1 cellular context compared by ENCODE assay signal in the genomic region with DNA sequence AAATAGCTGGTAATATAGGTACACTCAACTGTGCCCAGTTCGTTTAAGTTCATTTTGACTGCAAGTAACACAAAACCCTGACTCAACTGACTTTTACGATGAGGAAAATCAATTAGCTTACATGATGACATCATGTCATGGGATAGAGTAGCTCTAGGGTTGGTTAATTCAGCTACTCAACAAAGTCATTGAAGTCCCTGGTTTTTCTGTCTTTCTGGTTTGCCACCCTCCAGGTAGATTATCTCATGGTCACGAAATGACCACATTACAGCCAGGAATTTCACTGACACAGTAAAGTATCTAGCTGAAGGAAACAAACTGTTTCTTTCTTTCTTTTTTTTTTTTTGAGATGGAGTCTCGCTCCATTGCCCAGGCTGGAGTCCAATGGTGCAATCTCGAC.
TF ChIP-seq lines count a peak whose summit lies in the region.

No MANE protein-coding gene starts in this region.

TF ChIP-seq in HEK293, 187 proteins besides CTCF, POLR2A, EP300 and RAD21 (continued from another document):
- TF ChIP-seq ZNF335 (tag by site-specific recombination; conservative IDR thresholded peaks at IDR 0.05) = peak; percentile 57; the same call in 1 of the 2 replicates
- TF ChIP-seq, protein P1, sequence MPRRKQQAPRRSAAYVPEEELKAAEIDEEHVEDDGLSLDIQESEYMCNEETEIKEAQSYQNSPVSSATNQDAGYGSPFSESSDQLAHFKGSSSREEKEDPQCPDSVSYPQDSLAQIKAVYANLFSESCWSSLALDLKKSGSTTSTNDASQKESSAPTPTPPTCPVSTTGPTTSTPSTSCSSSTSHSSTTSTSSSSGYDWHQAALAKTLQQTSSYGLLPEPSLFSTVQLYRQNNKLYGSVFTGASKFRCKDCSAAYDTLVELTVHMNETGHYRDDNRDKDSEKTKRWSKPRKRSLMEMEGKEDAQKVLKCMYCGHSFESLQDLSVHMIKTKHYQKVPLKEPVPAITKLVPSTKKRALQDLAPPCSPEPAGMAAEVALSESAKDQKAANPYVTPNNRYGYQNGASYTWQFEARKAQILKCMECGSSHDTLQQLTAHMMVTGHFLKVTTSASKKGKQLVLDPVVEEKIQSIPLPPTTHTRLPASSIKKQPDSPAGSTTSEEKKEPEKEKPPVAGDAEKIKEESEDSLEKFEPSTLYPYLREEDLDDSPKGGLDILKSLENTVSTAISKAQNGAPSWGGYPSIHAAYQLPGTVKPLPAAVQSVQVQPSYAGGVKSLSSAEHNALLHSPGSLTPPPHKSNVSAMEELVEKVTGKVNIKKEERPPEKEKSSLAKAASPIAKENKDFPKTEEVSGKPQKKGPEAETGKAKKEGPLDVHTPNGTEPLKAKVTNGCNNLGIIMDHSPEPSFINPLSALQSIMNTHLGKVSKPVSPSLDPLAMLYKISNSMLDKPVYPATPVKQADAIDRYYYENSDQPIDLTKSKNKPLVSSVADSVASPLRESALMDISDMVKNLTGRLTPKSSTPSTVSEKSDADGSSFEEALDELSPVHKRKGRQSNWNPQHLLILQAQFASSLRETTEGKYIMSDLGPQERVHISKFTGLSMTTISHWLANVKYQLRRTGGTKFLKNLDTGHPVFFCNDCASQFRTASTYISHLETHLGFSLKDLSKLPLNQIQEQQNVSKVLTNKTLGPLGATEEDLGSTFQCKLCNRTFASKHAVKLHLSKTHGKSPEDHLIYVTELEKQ (tag by site-specific recombination; IDR thresholded peaks at IDR 0.05; ENCODE audit: borderline replicate concordance) = peak; percentile 25; the same call in 1 of the 2 replicates
- TF ChIP-seq, protein P2, sequence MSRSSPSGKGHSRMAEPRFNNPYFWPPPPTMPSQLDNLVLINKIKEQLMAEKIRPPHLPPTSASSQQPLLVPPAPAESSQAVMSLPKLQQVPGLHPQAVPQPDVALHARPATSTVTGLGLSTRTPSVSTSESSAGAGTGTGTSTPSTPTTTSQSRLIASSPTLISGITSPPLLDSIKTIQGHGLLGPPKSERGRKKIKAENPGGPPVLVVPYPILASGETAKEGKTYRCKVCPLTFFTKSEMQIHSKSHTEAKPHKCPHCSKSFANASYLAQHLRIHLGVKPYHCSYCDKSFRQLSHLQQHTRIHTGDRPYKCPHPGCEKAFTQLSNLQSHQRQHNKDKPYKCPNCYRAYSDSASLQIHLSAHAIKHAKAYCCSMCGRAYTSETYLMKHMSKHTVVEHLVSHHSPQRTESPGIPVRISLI (tag by site-specific recombination; IDR thresholded peaks at IDR 0.05) = peak; percentile 75; the same call in 1 of the 2 replicates
- TF ChIP-seq ZSCAN23 (tag by site-specific recombination; IDR thresholded peaks at IDR 0.05) = no peak
- TF ChIP-seq, protein P3, sequence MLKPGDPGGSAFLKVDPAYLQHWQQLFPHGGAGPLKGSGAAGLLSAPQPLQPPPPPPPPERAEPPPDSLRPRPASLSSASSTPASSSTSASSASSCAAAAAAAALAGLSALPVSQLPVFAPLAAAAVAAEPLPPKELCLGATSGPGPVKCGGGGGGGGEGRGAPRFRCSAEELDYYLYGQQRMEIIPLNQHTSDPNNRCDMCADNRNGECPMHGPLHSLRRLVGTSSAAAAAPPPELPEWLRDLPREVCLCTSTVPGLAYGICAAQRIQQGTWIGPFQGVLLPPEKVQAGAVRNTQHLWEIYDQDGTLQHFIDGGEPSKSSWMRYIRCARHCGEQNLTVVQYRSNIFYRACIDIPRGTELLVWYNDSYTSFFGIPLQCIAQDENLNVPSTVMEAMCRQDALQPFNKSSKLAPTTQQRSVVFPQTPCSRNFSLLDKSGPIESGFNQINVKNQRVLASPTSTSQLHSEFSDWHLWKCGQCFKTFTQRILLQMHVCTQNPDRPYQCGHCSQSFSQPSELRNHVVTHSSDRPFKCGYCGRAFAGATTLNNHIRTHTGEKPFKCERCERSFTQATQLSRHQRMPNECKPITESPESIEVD (tag by site-specific recombination; IDR thresholded peaks at IDR 0.05) = peak; percentile 32; the same call in 1 of the 2 replicates
- TF ChIP-seq, protein P4, sequence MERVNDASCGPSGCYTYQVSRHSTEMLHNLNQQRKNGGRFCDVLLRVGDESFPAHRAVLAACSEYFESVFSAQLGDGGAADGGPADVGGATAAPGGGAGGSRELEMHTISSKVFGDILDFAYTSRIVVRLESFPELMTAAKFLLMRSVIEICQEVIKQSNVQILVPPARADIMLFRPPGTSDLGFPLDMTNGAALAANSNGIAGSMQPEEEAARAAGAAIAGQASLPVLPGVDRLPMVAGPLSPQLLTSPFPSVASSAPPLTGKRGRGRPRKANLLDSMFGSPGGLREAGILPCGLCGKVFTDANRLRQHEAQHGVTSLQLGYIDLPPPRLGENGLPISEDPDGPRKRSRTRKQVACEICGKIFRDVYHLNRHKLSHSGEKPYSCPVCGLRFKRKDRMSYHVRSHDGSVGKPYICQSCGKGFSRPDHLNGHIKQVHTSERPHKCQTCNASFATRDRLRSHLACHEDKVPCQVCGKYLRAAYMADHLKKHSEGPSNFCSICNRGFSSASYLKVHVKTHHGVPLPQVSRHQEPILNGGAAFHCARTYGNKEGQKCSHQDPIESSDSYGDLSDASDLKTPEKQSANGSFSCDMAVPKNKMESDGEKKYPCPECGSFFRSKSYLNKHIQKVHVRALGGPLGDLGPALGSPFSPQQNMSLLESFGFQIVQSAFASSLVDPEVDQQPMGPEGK (tag by site-specific recombination; IDR thresholded peaks at IDR 0.05) = no peak
- TF ChIP-seq ZNF670 (tag by site-specific recombination; IDR thresholded peaks at IDR 0.05; ENCODE audit: low read depth) = no peak
- TF ChIP-seq, protein P5, sequence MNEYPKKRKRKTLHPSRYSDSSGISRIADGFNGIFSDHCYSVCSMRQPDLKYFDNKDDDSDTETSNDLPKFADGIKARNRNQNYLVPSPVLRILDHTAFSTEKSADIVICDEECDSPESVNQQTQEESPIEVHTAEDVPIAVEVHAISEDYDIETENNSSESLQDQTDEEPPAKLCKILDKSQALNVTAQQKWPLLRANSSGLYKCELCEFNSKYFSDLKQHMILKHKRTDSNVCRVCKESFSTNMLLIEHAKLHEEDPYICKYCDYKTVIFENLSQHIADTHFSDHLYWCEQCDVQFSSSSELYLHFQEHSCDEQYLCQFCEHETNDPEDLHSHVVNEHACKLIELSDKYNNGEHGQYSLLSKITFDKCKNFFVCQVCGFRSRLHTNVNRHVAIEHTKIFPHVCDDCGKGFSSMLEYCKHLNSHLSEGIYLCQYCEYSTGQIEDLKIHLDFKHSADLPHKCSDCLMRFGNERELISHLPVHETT (tag by site-specific recombination; IDR thresholded peaks at IDR 0.05) = peak; percentile 40; the same call in 1 of the 2 replicates
- TF ChIP-seq, protein P6, sequence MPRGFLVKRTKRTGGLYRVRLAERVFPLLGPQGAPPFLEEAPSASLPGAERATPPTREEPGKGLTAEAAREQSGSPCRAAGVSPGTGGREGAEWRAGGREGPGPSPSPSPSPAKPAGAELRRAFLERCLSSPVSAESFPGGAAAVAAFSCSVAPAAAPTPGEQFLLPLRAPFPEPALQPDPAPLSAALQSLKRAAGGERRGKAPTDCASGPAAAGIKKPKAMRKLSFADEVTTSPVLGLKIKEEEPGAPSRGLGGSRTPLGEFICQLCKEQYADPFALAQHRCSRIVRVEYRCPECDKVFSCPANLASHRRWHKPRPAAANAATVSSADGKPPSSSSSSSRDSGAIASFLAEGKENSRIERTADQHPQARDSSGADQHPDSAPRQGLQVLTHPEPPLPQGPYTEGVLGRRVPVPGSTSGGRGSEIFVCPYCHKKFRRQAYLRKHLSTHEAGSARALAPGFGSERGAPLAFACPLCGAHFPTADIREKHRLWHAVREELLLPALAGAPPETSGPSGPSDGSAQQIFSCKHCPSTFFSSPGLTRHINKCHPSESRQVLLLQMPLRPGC (tag by site-specific recombination; IDR thresholded peaks at IDR 0.05) = 0 out of 2 replicates have a peak, but pooled peaks have one; percentile 12
- no peak for TF ChIP-seq ZNF768 (tag by site-specific recombination; IDR thresholded peaks at IDR 0.05)
- TF ChIP-seq ZNF777 (tag by site-specific recombination; IDR thresholded peaks at IDR 0.05; ENCODE audit: borderline replicate concordance) = no peak
- peak; percentile 95 for TF ChIP-seq ZNF394 (tag by site-specific recombination; IDR thresholded peaks at IDR 0.05; ENCODE audit: borderline replicate concordance)
- no peak for TF ChIP-seq ZNF596 (tag by site-specific recombination; IDR thresholded peaks at IDR 0.05)
- TF ChIP-seq ZNF629 (tag by site-specific recombination; IDR thresholded peaks at IDR 0.05) = peak; percentile 79
- TF ChIP-seq, protein P7, sequence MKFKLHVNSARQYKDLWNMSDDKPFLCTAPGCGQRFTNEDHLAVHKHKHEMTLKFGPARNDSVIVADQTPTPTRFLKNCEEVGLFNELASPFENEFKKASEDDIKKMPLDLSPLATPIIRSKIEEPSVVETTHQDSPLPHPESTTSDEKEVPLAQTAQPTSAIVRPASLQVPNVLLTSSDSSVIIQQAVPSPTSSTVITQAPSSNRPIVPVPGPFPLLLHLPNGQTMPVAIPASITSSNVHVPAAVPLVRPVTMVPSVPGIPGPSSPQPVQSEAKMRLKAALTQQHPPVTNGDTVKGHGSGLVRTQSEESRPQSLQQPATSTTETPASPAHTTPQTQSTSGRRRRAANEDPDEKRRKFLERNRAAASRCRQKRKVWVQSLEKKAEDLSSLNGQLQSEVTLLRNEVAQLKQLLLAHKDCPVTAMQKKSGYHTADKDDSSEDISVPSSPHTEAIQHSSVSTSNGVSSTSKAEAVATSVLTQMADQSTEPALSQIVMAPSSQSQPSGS (tag by site-specific recombination; IDR thresholded peaks at IDR 0.05; ENCODE audit: low read depth) = peak; percentile 88
